ENCODE assay signal across 27 cellular contexts in the genomic region with DNA sequence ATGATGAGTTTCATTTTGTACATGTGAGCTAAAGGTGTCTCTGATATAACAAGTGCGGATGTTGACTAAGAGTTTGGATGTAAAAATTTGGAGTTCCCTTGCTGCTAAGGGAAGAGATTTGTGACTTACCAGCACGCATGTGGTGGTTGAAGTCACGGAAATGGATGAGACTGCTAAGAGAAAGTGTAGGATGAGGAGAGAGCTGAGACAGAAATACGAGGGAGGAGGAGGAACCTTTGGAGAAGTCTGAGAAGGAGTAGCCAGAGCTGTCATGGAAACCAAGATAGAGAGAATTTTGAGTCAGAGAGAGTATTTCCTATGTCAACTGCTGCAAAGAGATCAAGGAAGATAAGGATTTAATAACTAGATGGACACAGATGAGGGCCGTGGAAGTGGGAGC.
"Had no signal": no experiment of that assay in that cellular context is flagged by ENCODE, and none has a peak within 500 bp of the region (broad histone marks: within the 10 kb centered on the region; RNA-seq: fewer than 3 reads in every experiment).

No MANE protein-coding gene starts in this region.

- H3K36me3 ChIP-seq: heart left ventricle, left ventricle myocardium inferior, pancreas, prostate gland, stomach, suprapubic skin, thoracic aorta, tibial artery, upper lobe of right lung had no signal

- H3K27me3 ChIP-seq: heart left ventricle, pancreas, stomach, suprapubic skin, tibial artery, upper lobe of right lung had no signal

- H3K4me3 ChIP-seq: heart left ventricle, left ventricle myocardium inferior, lung, pancreas, prostate gland, skin epidermis, stomach, suprapubic skin, thoracic aorta, tibial artery, upper lobe of right lung had no signal

- ATAC-seq: heart left ventricle; naive thymus-derived CD4-positive, alpha-beta T cell; pancreas; right cardiac atrium; sciatic nerve; stimulated activated naive B cell treated with anti-CD40 and anti-IgM and Interleukin-4, amounts not matched to agents 10 μg/mL and 1 μg/mL and 100 μg/mL, for 72 hours; stimulated activated naive CD8-positive, alpha-beta T cell treated with anti-CD3 and anti-CD28 coated beads, Interleukin-15, Interleukin-2, amounts not matched to agents 100 U/mL and 50 U/mL, for 24 hours; upper lobe of right lung had no signal

- H3K4me1 ChIP-seq: heart left ventricle, left ventricle myocardium inferior, pancreas, prostate gland, stomach, suprapubic skin, tibial artery, upper lobe of right lung had no signal

- DNase-seq: heart left ventricle; hypothalamus; immature natural killer cell; islet precursor cell; left ventricle myocardium inferior; mesendoderm; naive thymus-derived CD4-positive, alpha-beta T cell; pancreas; posterior cingulate gyrus; retina; right cardiac atrium; stimulated activated CD4-positive, alpha-beta T cell treated with anti-CD3 and anti-CD28 coated beads, Interleukin-12 subunit alpha, Interleukin-12 subunit beta, amount 100 ng/mL, for 4 hours; stimulated activated CD4-positive, alpha-beta T cell treated with anti-CD3 and anti-CD28 coated beads, Interleukin-15, amount 100 ng/mL, for 24 hours; stimulated activated CD4-positive, alpha-beta T cell treated with anti-CD3 and anti-CD28 coated beads, Interleukin-2, amount 100 ng/mL, for 24 hours; stimulated activated CD4-positive, alpha-beta T cell treated with anti-CD3 and anti-CD28 coated beads, Interleukin-4, amount 100 ng/mL, for 1 hour; stimulated activated naive B cell treated with anti-CD40 and anti-IgM and Interleukin-4, amounts not matched to agents 10 μg/mL and 1 μg/mL and 100 μg/mL, for 72 hours; stimulated activated naive CD8-positive, alpha-beta T cell treated with anti-CD3 and anti-CD28 coated beads, Interleukin-15, Interleukin-2, amounts not matched to agents 100 U/mL and 50 U/mL, for 24 hours; stomach; tibial artery; trophoblast cell; upper lobe of right lung had no signal

- H3K27ac ChIP-seq: heart left ventricle, left ventricle myocardium inferior, pancreas, prostate gland, skin epidermis, stomach, suprapubic skin, thoracic aorta, tibial artery, upper lobe of right lung had no signal

- H3K9me3 ChIP-seq: heart left ventricle, left ventricle myocardium inferior, pancreas, prostate gland, stomach, suprapubic skin, thoracic aorta, tibial artery, upper lobe of right lung had no signal
